In genomic region chr14:61663312-61663974, GRCh38 we compare ENCODE assay signal across 11 cellular contexts. TPM values are rescaled to one million over a fixed set of nuclear protein-coding genes. Genes with fewer than 3 reads are reported as not detected.
DNase-seq lines count a peak whose midpoint lies in the region; ATAC-seq and TF ChIP-seq lines count a peak whose summit lies in the region.
"Had no signal": no experiment of that assay in that cellular context is flagged by ENCODE, and none has a peak within 500 bp of the region (broad histone marks: within the 10 kb centered on the region; RNA-seq: fewer than 3 reads in every experiment).

No MANE protein-coding gene starts in this region.

- H3K36me3 ChIP-seq in CD4-positive, CD25-positive, alpha-beta regulatory T cell (ENCODE audit: control insufficient read depth, insufficient read depth, low read length): no peaks in the 10 kb centered on the region

- POLR2A ChIA-PET in RWPE1 (lab: Yijun Ruan, JAX; ENCODE audit: low non-redundant PET): no interaction called here

- H3K27me3 Mint-ChIP-seq in CD4-positive, CD25-positive, alpha-beta regulatory T cell: no peaks in the 10 kb centered on the region

- H3K36me3 Mint-ChIP-seq in CD4-positive, CD25-positive, alpha-beta regulatory T cell: no peaks in the 10 kb centered on the region

- no peaks in the 10 kb centered on the region for H3K27me3 ChIP-seq in CD4-positive, CD25-positive, alpha-beta regulatory T cell (ENCODE audit: control insufficient read depth, insufficient read depth, low read length)

- DNase-seq in CD4-positive, CD25-positive, alpha-beta regulatory T cell: peak in 1 of 3 donors; percentile 24
- DNase-seq in RWPE1 (ENCODE audit: low spot score): no peak
- DNase-seq in fibroblast of gingiva (ENCODE audit: low read depth): peak; percentile 16
- DNase-seq in cerebellum (ENCODE audit: low spot score): no peak
- DNase-seq in NCI-H2081 treated with DMSO at 0.1 percent for 48 hours (lab: John Stamatoyannopoulos, UW): no peak
- DNase-seq: cortex of kidney, DMS79, NCI-H748 treated with DMSO at 0.1 percent for 48 hours had no signal

- H3K4me3 Mint-ChIP-seq in CD4-positive, CD25-positive, alpha-beta regulatory T cell: peak overlapping the region; percentile 20 to 84 (median 78)

- H3K9me3 ChIP-seq in CD4-positive, CD25-positive, alpha-beta regulatory T cell (ENCODE audit: control insufficient read depth in 2 of 2, low read length in 2 of 2): no peaks in the 10 kb centered on the region

- CTCF ChIA-PET in RWPE1 (lab: Yijun Ruan, JAX): no interaction called here

- H3K27ac ChIP-seq in CD4-positive, CD25-positive, alpha-beta regulatory T cell (ENCODE audit: insufficient read depth, low read length, poor library complexity, severe bottlenecking): no peak overlapping the region
- 0 out of 2 replicates have a peak overlapping the region, but pooled peaks have one; percentile 39 for H3K27ac ChIP-seq in RWPE1

- no peak for ATAC-seq in CD4-positive, CD25-positive, alpha-beta regulatory T cell (ENCODE audit: low read depth in 2 of 2)
- peak; percentile 24 for ATAC-seq in GM21381 (IDR thresholded peaks at IDR 0.05; ENCODE audit: unreplicated experiment)
- ATAC-seq in GM19452 (IDR thresholded peaks at IDR 0.05; ENCODE audit: unreplicated experiment): no peak
- no peak for ATAC-seq in GM19328 (IDR thresholded peaks at IDR 0.05; ENCODE audit: unreplicated experiment)

- peak overlapping the region; percentile 61 for H3K4me3 ChIP-seq in CD4-positive, CD25-positive, alpha-beta regulatory T cell (ENCODE audit: low read depth, low read length)

- no peak for TF ChIP-seq CTCF in RWPE1 (conservative IDR thresholded peaks at IDR 0.05; ENCODE audit: low read depth)

- H3K4me1 Mint-ChIP-seq in CD4-positive, CD25-positive, alpha-beta regulatory T cell: peaks cover 33 to 63% (median 57%) of the 10 kb centered on the region in 4 donors

- peak overlapping the region; percentile 77 to 84 (median 81) for H3K27ac Mint-ChIP-seq in CD4-positive, CD25-positive, alpha-beta regulatory T cell

- H3K9me3 Mint-ChIP-seq in CD4-positive, CD25-positive, alpha-beta regulatory T cell: peaks cover 0 to 2% (median 0%) of the 10 kb centered on the region in 7 donors

- peaks cover 38% of the 10 kb centered on the region for H3K4me1 ChIP-seq in CD4-positive, CD25-positive, alpha-beta regulatory T cell (ENCODE audit: control insufficient read depth, insufficient read depth, low read length, poor library complexity, severe bottlenecking)

RNA-seq across cellular contexts. Expression of gene HIF1A, which starts 31.9 kb away (rescaled TPM):
- total RNA-seq in CD4-positive, CD25-positive, alpha-beta regulatory T cell: 123 TPM
- polyA plus RNA-seq in CD4-positive, CD25-positive, alpha-beta regulatory T cell: 10 to 100 TPM; 48.2 to 62.3 (median 57.5) TPM
- total RNA-seq in cerebellum: 129 TPM
